In genomic region chr15:40756938-40757337, GRCh38 we compare ENCODE assay signal across 13 cellular contexts. TPM values are rescaled to one million over a fixed set of nuclear protein-coding genes. Genes with fewer than 3 reads are reported as not detected.
DNase-seq lines count a peak whose midpoint lies in the region; TF ChIP-seq lines count a peak whose summit lies in the region.
"Had no signal": no experiment of that assay in that cellular context is flagged by ENCODE, and none has a peak within 500 bp of the region (broad histone marks: within the 10 kb centered on the region; RNA-seq: fewer than 3 reads in every experiment).

No MANE protein-coding gene starts in this region.

- H3K18ac ChIP-seq in trophoblast cell (ENCODE audit: low read length): no peak overlapping the region

- no peak overlapping the region for H4K12ac ChIP-seq in trophoblast cell (ENCODE audit: low read depth, low read length)

- peaks cover 1 to 3% of the 10 kb centered on the region in 2 experiments for H3K36me3 ChIP-seq in trophoblast cell (ENCODE audit: control insufficient read depth in 1 of 2, insufficient read depth in 2 of 2, low read length in 2 of 2)

- no peak overlapping the region for H3K4ac ChIP-seq in trophoblast cell (ENCODE audit: low read depth, low read length)

- H3K27me3 Mint-ChIP-seq in activated naive CD4-positive, alpha-beta T cell treated with anti-CD3 and anti-CD28 coated beads, Interleukin-2, amount 10 ng/mL, durations not matched to agents 7 days and 5 days: peaks cover 10% of the 10 kb centered on the region
- no peaks in the 10 kb centered on the region for H3K27me3 Mint-ChIP-seq in progenitor cell of endocrine pancreas

- H3K79me1 ChIP-seq in trophoblast cell (ENCODE audit: low read length): peaks cover 9% of the 10 kb centered on the region

- no peak overlapping the region for H2BK120ac ChIP-seq in trophoblast cell (ENCODE audit: insufficient read depth, low read length, poor library complexity)

- H4K91ac ChIP-seq in trophoblast cell (ENCODE audit: low read depth, low read length): no peak overlapping the region

- H2BK5ac ChIP-seq in trophoblast cell (ENCODE audit: low read depth, low read length, poor library complexity): no peak overlapping the region

- TF ChIP-seq CTCF in progenitor cell of endocrine pancreas (IDR thresholded peaks at IDR 0.05; ENCODE audit: unreplicated experiment): no peak

- peaks cover 5% of the 10 kb centered on the region for H3K79me2 ChIP-seq in trophoblast cell (ENCODE audit: control insufficient read depth, insufficient read depth, low read length, poor library complexity)

- H3K27ac Mint-ChIP-seq in activated naive CD4-positive, alpha-beta T cell treated with anti-CD3 and anti-CD28 coated beads, Interleukin-2, amount 10 ng/mL, durations not matched to agents 7 days and 5 days: peak overlapping the region; percentile 60
- H3K27ac Mint-ChIP-seq in progenitor cell of endocrine pancreas: peak overlapping the region; percentile 75

- no peaks in the 10 kb centered on the region for H3K9me3 ChIP-seq in trophoblast cell (ENCODE audit: insufficient read depth, low read depth, low read length)
- H3K9me3 ChIP-seq: tibial nerve had no signal

- no peak overlapping the region for H3K14ac ChIP-seq in trophoblast cell (ENCODE audit: low read length)

- H3K4me3 Mint-ChIP-seq in activated naive CD4-positive, alpha-beta T cell treated with anti-CD3 and anti-CD28 coated beads, Interleukin-2, amount 10 ng/mL, durations not matched to agents 7 days and 5 days: peak overlapping the region; percentile 41
- H3K4me3 Mint-ChIP-seq in progenitor cell of endocrine pancreas (ENCODE audit: low read depth): peak overlapping the region; percentile 49

- no peak for DNase-seq in activated naive CD4-positive, alpha-beta T cell treated with anti-CD3 and anti-CD28 coated beads, Interleukin-2, amount 10 ng/mL, durations not matched to agents 7 days and 5 days
- DNase-seq in activated naive CD4-positive, alpha-beta T cell treated with Interleukin-2 at 50 U/mL for 16 hours: no peak
- peak; percentile 2 for DNase-seq in NCI-H748 treated with DMSO at 0.1 percent for 48 hours (lab: John Stamatoyannopoulos, UW)
- DNase-seq in cerebellar cortex (ENCODE audit: low spot score): peak; percentile 88
- DNase-seq in progenitor cell of endocrine pancreas (ENCODE audit: low spot score, unreplicated experiment): no peak
- DNase-seq in RPMI8226: no peak
- DNase-seq in occipital lobe (lab: John Stamatoyannopoulos, UW): no peak
- no peak for DNase-seq in trophoblast cell
- DNase-seq: activated naive CD4-positive, alpha-beta T cell; dorsolateral prefrontal cortex; NCI-H2029 treated with DMSO at 0.1 percent for 48 hours had no signal

- H2BK12ac ChIP-seq in trophoblast cell (ENCODE audit: low read length): no peak overlapping the region

- H2AFZ ChIP-seq in trophoblast cell (ENCODE audit: insufficient read depth, low read length, poor library complexity): no peak overlapping the region

- no peak overlapping the region for H4K8ac ChIP-seq in trophoblast cell (ENCODE audit: low read depth, low read length)

- H3K23ac ChIP-seq in trophoblast cell (ENCODE audit: low read length): no peak overlapping the region

- H3K4me1 Mint-ChIP-seq in activated naive CD4-positive, alpha-beta T cell treated with anti-CD3 and anti-CD28 coated beads, Interleukin-2, amount 10 ng/mL, durations not matched to agents 7 days and 5 days: peaks cover 36% of the 10 kb centered on the region
- H3K4me1 Mint-ChIP-seq in progenitor cell of endocrine pancreas (ENCODE audit: low read depth): peaks cover 9% of the 10 kb centered on the region

- WGBS in trophoblast cell (ENCODE audit: extremely low coverage, insufficient coverage, insufficient read length): no CpG with 5 or more reads among the region's 6 CpGs

- peaks cover 13% of the 10 kb centered on the region for H3K36me3 Mint-ChIP-seq in activated naive CD4-positive, alpha-beta T cell treated with anti-CD3 and anti-CD28 coated beads, Interleukin-2, amount 10 ng/mL, durations not matched to agents 7 days and 5 days
- H3K36me3 Mint-ChIP-seq in progenitor cell of endocrine pancreas (ENCODE audit: insufficient read depth): peaks cover 1% of the 10 kb centered on the region

- H3K27me3 ChIP-seq in trophoblast cell (ENCODE audit: insufficient read depth, low read length): no peaks in the 10 kb centered on the region
- H3K27me3 ChIP-seq: dorsolateral prefrontal cortex, tibial nerve had no signal

- H3K27ac ChIP-seq in trophoblast cell (ENCODE audit: low read depth, low read length): no peak overlapping the region
- H3K27ac ChIP-seq: dorsolateral prefrontal cortex, tibial nerve had no signal

- no peak overlapping the region for H2AK5ac ChIP-seq in trophoblast cell (ENCODE audit: low read length)

- H3K4me2 ChIP-seq in trophoblast cell (ENCODE audit: low read length): no peak overlapping the region

- no peaks in the 10 kb centered on the region for H3K9me3 Mint-ChIP-seq in activated naive CD4-positive, alpha-beta T cell treated with anti-CD3 and anti-CD28 coated beads, Interleukin-2, amount 10 ng/mL, durations not matched to agents 7 days and 5 days
- H3K9me3 Mint-ChIP-seq in progenitor cell of endocrine pancreas (ENCODE audit: low read depth): no peaks in the 10 kb centered on the region

- H3K9ac ChIP-seq in trophoblast cell (ENCODE audit: low read length): no peak overlapping the region

- CTCF ChIA-PET in activated naive CD4-positive, alpha-beta T cell treated with anti-CD3 and anti-CD28 coated beads, Interleukin-2, amount 10 ng/mL, durations not matched to agents 7 days and 5 days (lab: Charles Lee): interaction anchor here (1.6 kb wide), 1 partner anchor 142 kb away, joined by 3 read pairs; no protein-coding TSS in a partner anchor

- H3K4me3 ChIP-seq in trophoblast cell (ENCODE audit: low read depth, low read length): no peak overlapping the region
- H3K4me3 ChIP-seq: dorsolateral prefrontal cortex, tibial nerve had no signal

- H3K4me1 ChIP-seq in trophoblast cell (ENCODE audit: control insufficient read depth in 1 of 2, insufficient read depth in 2 of 2, low read length in 2 of 2): peaks cover 4 to 12% of the 10 kb centered on the region in 2 experiments

RNA-seq across cellular contexts. Expression of gene RMDN3, which starts 1.9 kb away (rescaled TPM):
- 23.4 and 25.9 TPM in 2 replicates for total RNA-seq in progenitor cell of endocrine pancreas
- 15.0 TPM for total RNA-seq in occipital lobe
- polyA plus RNA-seq in trophoblast cell (2013): 11.0 and 11.2 TPM in 2 replicates

RNA-seq across cellular contexts. Expression of gene GCHFR, which starts 6.9 kb away (rescaled TPM):
- total RNA-seq in progenitor cell of endocrine pancreas (30.6 and 32.1 TPM in 2 replicates), occipital lobe (1.9 TPM)
- polyA plus RNA-seq in trophoblast cell (2013): 10.9 and 11.6 TPM in 2 replicates

RNA-seq across cellular contexts. Expression of gene C15orf62, which starts 12.8 kb away (rescaled TPM):
- total RNA-seq in progenitor cell of endocrine pancreas (1.8 and 1.9 TPM in 2 replicates), occipital lobe (not detected)
- polyA plus RNA-seq in trophoblast cell (2013): 0.10 and 0.14 TPM in 2 replicates
- total RNA-seq: glomerular endothelial cell had no signal

RNA-seq across cellular contexts. Expression of gene ZFYVE19, which starts 50.0 kb away (rescaled TPM):
- total RNA-seq in progenitor cell of endocrine pancreas (25.2 and 28.1 TPM in 2 replicates), occipital lobe (21.8 TPM)
- polyA plus RNA-seq in trophoblast cell (2013): 13.1 and 14.9 TPM in 2 replicates

RNA-seq across cellular contexts. Expression of gene DNAJC17, which starts 50.3 kb away (rescaled TPM):
- total RNA-seq in progenitor cell of endocrine pancreas (41.0 and 43.1 TPM in 2 replicates), occipital lobe (12.8 TPM)
- polyA plus RNA-seq in trophoblast cell (2013): 42.8 and 44.7 TPM in 2 replicates

Comparison
In these comparisons a context has a peak if more than half of its experiments do, and no peak if none do; other contexts are left out.
1. DNase-seq: peak in NCI-H748 treated with DMSO at 0.1 percent for 48 hours (single experiment) and cerebellar cortex (single experiment); none in activated naive CD4-positive, alpha-beta T cell treated with anti-CD3 and anti-CD28 coated beads, Interleukin-2, amount 10 ng/mL, durations not matched to agents 7 days and 5 days (single experiment), activated naive CD4-positive, alpha-beta T cell treated with Interleukin-2 at 50 U/mL for 16 hours (single experiment), progenitor cell of endocrine pancreas (single experiment), RPMI8226 (single experiment), occipital lobe (single experiment) and trophoblast cell (0 of 2).
2. RNA of gene GCHFR, which starts 6.9 kb away (total RNA-seq): 30.6 to 32.1 TPM in progenitor cell of endocrine pancreas; 1.9 TPM in occipital lobe (single experiment); every median in the first group is over 10 times any median in the second.